1 cellular context compared by ENCODE assay signal in the genomic region with DNA sequence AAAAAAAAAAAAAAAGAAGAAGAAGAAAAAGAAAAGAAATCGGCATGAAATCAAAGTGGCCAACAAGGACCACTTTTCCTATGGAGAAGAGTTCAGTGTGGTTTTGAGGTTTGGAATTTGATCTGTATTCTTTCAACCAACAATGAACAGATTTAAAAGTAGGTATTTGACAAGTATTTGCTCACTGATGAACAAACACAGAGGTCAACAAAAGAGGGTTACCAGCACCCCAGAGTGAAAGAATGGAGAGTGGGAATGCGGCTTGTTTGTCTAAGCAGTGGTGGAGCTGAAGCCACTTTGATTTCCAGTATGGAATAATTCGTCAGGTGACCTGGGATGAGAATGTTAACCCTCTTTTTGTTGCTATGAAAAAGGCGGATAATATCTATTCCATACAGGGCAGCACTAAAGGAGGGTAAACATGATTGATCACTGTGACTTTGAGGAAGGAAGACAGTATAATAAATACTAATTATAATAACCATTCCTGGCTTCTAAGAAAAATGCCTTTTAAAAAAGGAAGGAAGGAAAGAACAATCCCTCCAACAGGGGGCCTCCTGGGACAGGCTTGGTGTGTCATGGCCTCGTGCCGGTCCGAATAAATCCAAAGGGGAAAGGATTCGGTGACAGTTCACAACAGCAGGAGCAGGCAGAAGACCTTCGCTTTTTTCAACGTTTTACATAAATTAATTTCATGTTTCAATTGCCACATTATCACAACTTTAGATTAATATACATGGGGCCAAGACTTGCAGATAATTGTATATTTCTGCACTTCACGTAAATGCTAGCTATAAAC.
A peak's percentile ranks its signal among the peaks of the same experiment; 100 is the strongest.
TF ChIP-seq lines count a peak whose summit lies in the region.

No MANE protein-coding gene starts in this region.

TF ChIP-seq in K562, 482 proteins besides CTCF, POLR2A, EP300 and RAD21 (continues in another document):
- no peak for TF ChIP-seq BMI1 (IDR thresholded peaks at IDR 0.05; ENCODE audit: low read length)
- peak; percentile 66; the same call in 1 of the 2 replicates for TF ChIP-seq BHLHE40 (IDR thresholded peaks at IDR 0.05; ENCODE audit: low read length)
- TF ChIP-seq RCOR1 (IDR thresholded peaks at IDR 0.05; ENCODE audit: borderline replicate concordance in 1 of 2, low read depth in 2 of 2, low read length in 2 of 2) = peak in 1 of 2 experiments; percentile 33; a peak in 1 of 4 replicates
- no peak for TF ChIP-seq HDGF (IDR thresholded peaks at IDR 0.05)
- TF ChIP-seq, protein P1, sequence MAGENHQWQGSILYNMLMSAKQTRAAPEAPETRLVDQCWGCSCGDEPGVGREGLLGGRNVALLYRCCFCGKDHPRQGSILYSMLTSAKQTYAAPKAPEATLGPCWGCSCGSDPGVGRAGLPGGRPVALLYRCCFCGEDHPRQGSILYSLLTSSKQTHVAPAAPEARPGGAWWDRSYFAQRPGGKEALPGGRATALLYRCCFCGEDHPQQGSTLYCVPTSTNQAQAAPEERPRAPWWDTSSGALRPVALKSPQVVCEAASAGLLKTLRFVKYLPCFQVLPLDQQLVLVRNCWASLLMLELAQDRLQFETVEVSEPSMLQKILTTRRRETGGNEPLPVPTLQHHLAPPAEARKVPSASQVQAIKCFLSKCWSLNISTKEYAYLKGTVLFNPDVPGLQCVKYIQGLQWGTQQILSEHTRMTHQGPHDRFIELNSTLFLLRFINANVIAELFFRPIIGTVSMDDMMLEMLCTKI (IDR thresholded peaks at IDR 0.05; ENCODE audit: partially characterized antibody) = no peak
- TF ChIP-seq JUND (IDR thresholded peaks at IDR 0.05; ENCODE audit: borderline replicate concordance, low read depth, low read length) = peak; percentile 42; the same call in 1 of the 2 replicates
- no peak; the same call in 2 of the 3 replicates for TF ChIP-seq JUND (tag; IDR thresholded peaks at IDR 0.05; ENCODE audit: borderline replicate concordance, low read depth, low read length)
- no peak for TF ChIP-seq RBM34 (IDR thresholded peaks at IDR 0.05; ENCODE audit: borderline replicate concordance, insufficient read depth, low read length)
- TF ChIP-seq YY1 (IDR thresholded peaks at IDR 0.05; ENCODE audit: borderline replicate concordance in 1 of 3, control insufficient read depth in 1 of 3, extremely low read depth in 1 of 3, insufficient read depth in 3 of 3, insufficient read length in 1 of 3, insufficient replicate concordance in 2 of 3, low read depth in 1 of 3, low read length in 2 of 3) = peak in 1 of 3 experiments; percentile 15
- no peak for TF ChIP-seq MAFF (IDR thresholded peaks at IDR 0.05; ENCODE audit: low read length)
- TF ChIP-seq, protein P2, sequence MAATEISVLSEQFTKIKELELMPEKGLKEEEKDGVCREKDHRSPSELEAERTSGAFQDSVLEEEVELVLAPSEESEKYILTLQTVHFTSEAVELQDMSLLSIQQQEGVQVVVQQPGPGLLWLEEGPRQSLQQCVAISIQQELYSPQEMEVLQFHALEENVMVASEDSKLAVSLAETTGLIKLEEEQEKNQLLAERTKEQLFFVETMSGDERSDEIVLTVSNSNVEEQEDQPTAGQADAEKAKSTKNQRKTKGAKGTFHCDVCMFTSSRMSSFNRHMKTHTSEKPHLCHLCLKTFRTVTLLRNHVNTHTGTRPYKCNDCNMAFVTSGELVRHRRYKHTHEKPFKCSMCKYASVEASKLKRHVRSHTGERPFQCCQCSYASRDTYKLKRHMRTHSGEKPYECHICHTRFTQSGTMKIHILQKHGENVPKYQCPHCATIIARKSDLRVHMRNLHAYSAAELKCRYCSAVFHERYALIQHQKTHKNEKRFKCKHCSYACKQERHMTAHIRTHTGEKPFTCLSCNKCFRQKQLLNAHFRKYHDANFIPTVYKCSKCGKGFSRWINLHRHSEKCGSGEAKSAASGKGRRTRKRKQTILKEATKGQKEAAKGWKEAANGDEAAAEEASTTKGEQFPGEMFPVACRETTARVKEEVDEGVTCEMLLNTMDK (IDR thresholded peaks at IDR 0.05; ENCODE audit: borderline replicate concordance, insufficient read depth, low read depth, low read length, poor library complexity, severe bottlenecking) = peak; percentile 79
- TF ChIP-seq ZNF12 (CRISPR knock-in tag; IDR thresholded peaks at IDR 0.05) = no peak
- no peak for TF ChIP-seq MAZ (CRISPR knock-in tag; conservative IDR thresholded peaks at IDR 0.05 in 1 of 2, IDR thresholded peaks at IDR 0.05 in 1 of 2)
- TF ChIP-seq KLF6 (CRISPR knock-in tag; IDR thresholded peaks at IDR 0.05; ENCODE audit: borderline replicate concordance) = no peak
- TF ChIP-seq SOX6 (IDR thresholded peaks at IDR 0.05) = no peak
- TF ChIP-seq MIER1 (IDR thresholded peaks at IDR 0.05; ENCODE audit: low read depth) = no peak
- no peak for TF ChIP-seq GTF2B (IDR thresholded peaks at IDR 0.05; ENCODE audit: extremely low read depth, insufficient read length)
- no peak for TF ChIP-seq EP400 (IDR thresholded peaks at IDR 0.05)
- TF ChIP-seq, protein P3, sequence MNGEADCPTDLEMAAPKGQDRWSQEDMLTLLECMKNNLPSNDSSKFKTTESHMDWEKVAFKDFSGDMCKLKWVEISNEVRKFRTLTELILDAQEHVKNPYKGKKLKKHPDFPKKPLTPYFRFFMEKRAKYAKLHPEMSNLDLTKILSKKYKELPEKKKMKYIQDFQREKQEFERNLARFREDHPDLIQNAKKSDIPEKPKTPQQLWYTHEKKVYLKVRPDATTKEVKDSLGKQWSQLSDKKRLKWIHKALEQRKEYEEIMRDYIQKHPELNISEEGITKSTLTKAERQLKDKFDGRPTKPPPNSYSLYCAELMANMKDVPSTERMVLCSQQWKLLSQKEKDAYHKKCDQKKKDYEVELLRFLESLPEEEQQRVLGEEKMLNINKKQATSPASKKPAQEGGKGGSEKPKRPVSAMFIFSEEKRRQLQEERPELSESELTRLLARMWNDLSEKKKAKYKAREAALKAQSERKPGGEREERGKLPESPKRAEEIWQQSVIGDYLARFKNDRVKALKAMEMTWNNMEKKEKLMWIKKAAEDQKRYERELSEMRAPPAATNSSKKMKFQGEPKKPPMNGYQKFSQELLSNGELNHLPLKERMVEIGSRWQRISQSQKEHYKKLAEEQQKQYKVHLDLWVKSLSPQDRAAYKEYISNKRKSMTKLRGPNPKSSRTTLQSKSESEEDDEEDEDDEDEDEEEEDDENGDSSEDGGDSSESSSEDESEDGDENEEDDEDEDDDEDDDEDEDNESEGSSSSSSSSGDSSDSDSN (IDR thresholded peaks at IDR 0.05; ENCODE audit: borderline replicate concordance in 1 of 2, low read depth in 2 of 2, low read length in 2 of 2) = no peak
- TF ChIP-seq KLF16 (IDR thresholded peaks at IDR 0.05) = 0 out of 2 replicates have a peak, but pooled peaks have one; percentile 5
- 0 out of 2 replicates have a peak, but pooled peaks have one; percentile 4 for TF ChIP-seq CREM (IDR thresholded peaks at IDR 0.05; ENCODE audit: low read depth)
- TF ChIP-seq SMC3 (conservative IDR thresholded peaks at IDR 0.05; ENCODE audit: insufficient read depth, low read depth, low read length) = peak; percentile 54; the same call in 1 of the 2 replicates
- TF ChIP-seq ZNF253 (CRISPR knock-in tag; conservative IDR thresholded peaks at IDR 0.05) = no peak
- TF ChIP-seq, protein P4, sequence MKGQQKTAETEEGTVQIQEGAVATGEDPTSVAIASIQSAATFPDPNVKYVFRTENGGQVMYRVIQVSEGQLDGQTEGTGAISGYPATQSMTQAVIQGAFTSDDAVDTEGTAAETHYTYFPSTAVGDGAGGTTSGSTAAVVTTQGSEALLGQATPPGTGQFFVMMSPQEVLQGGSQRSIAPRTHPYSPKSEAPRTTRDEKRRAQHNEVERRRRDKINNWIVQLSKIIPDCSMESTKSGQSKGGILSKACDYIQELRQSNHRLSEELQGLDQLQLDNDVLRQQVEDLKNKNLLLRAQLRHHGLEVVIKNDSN (CRISPR knock-in tag; IDR thresholded peaks at IDR 0.05) = no peak
- TF ChIP-seq MCM3 (IDR thresholded peaks at IDR 0.05) = no peak
- TF ChIP-seq FOXK1 (CRISPR knock-in tag; IDR thresholded peaks at IDR 0.05; ENCODE audit: borderline replicate concordance) = no peak
- TF ChIP-seq MGA (IDR thresholded peaks at IDR 0.05) = peak; percentile 87
- no peak for TF ChIP-seq CBX5 (IDR thresholded peaks at IDR 0.05; ENCODE audit: borderline replicate concordance, low read depth)
